In genomic region chr12:92898755-92899154, GRCh38 we compare ENCODE assay signal across 9 cellular contexts. TPM values are rescaled to one million over a fixed set of nuclear protein-coding genes. Genes with fewer than 3 reads are reported as not detected.
DNase-seq lines count a peak whose midpoint lies in the region; ATAC-seq and TF ChIP-seq lines count a peak whose summit lies in the region.
"Had no signal": no experiment of that assay in that cellular context is flagged by ENCODE, and none has a peak within 500 bp of the region (broad histone marks: within the 10 kb centered on the region; RNA-seq: fewer than 3 reads in every experiment).

No MANE protein-coding gene starts in this region.

- H3K4me1 ChIP-seq in SJSA1 (replicated peaks): peaks cover 16% of the 10 kb centered on the region

- CTCF ChIA-PET in activated CD4-positive, alpha-beta memory T cell treated with anti-CD3 and anti-CD28 coated beads, Interleukin-2, amount 10 ng/mL, durations not matched to agents 7 days and 5 days (lab: Charles Lee): interaction anchor here (0.6 kb wide), 1 partner anchor 1086 kb away, joined by 4 read pairs; no protein-coding TSS in a partner anchor

- no peak overlapping the region for H3K4me3 Mint-ChIP-seq in activated CD4-positive, alpha-beta memory T cell treated with anti-CD3 and anti-CD28 coated beads, Interleukin-2, amount 10 ng/mL, durations not matched to agents 7 days and 5 days

- DNase-seq in SJSA1 (ENCODE audit: low read depth in 1 of 2, low spot score in 2 of 2): no peak
- DNase-seq in fibroblast of the aortic adventitia (ENCODE audit: low read depth): peak; percentile 60
- DNase-seq in SKM-1 (lab: John Stamatoyannopoulos, UW; ENCODE audit: unreplicated experiment): no peak
- no peak for DNase-seq in activated CD4-positive, alpha-beta memory T cell treated with anti-CD3 and anti-CD28 coated beads, Interleukin-2, amount 10 ng/mL, durations not matched to agents 7 days and 5 days
- no peak for DNase-seq in NCI-H69 (lab: John Stamatoyannopoulos, UW)

- ATAC-seq in GM18498 (IDR thresholded peaks at IDR 0.05; ENCODE audit: unreplicated experiment): peak; percentile 46
- no peak for ATAC-seq in HG03565 (IDR thresholded peaks at IDR 0.05; ENCODE audit: unreplicated experiment)

- peaks cover 13% of the 10 kb centered on the region for H3K36me3 ChIP-seq in SJSA1

- peaks cover 7% of the 10 kb centered on the region for H3K36me3 Mint-ChIP-seq in activated CD4-positive, alpha-beta memory T cell treated with anti-CD3 and anti-CD28 coated beads, Interleukin-2, amount 10 ng/mL, durations not matched to agents 7 days and 5 days (ENCODE audit: low read depth)

- no peaks in the 10 kb centered on the region for H3K9me3 ChIP-seq in SJSA1 (replicated peaks)

- no peak for TF ChIP-seq CTCF in fibroblast of the aortic adventitia (IDR thresholded peaks at IDR 0.05; ENCODE audit: insufficient read depth, low read length)

- H3K27me3 Mint-ChIP-seq in activated CD4-positive, alpha-beta memory T cell treated with anti-CD3 and anti-CD28 coated beads, Interleukin-2, amount 10 ng/mL, durations not matched to agents 7 days and 5 days: no peaks in the 10 kb centered on the region
- H3K27me3 Mint-ChIP-seq: progenitor cell of endocrine pancreas had no signal

- H3K27me3 ChIP-seq in SJSA1 (replicated peaks): no peaks in the 10 kb centered on the region; the same call in 1 of the 2 replicates

- no peak overlapping the region for H3K4me3 ChIP-seq in SJSA1
- H3K4me3 ChIP-seq in fibroblast of the aortic adventitia (ENCODE audit: low read depth, low read length): no peak overlapping the region
- H3K4me3 ChIP-seq in skin epidermis: no peak overlapping the region

- no peak overlapping the region for H3K27ac Mint-ChIP-seq in activated CD4-positive, alpha-beta memory T cell treated with anti-CD3 and anti-CD28 coated beads, Interleukin-2, amount 10 ng/mL, durations not matched to agents 7 days and 5 days
- H3K27ac Mint-ChIP-seq: progenitor cell of endocrine pancreas had no signal

- POLR2A ChIA-PET in activated CD4-positive, alpha-beta memory T cell treated with anti-CD3 and anti-CD28 coated beads, Interleukin-2, amount 10 ng/mL, durations not matched to agents 7 days and 5 days (lab: Charles Lee): interaction anchor here (0.9 kb wide), 1 partner anchor 30 kb away, joined by 3 read pairs; no protein-coding TSS in a partner anchor

- no peaks in the 10 kb centered on the region for H3K4me1 Mint-ChIP-seq in activated CD4-positive, alpha-beta memory T cell treated with anti-CD3 and anti-CD28 coated beads, Interleukin-2, amount 10 ng/mL, durations not matched to agents 7 days and 5 days

- no peaks in the 10 kb centered on the region for H3K9me3 Mint-ChIP-seq in activated CD4-positive, alpha-beta memory T cell treated with anti-CD3 and anti-CD28 coated beads, Interleukin-2, amount 10 ng/mL, durations not matched to agents 7 days and 5 days

- H3K27ac ChIP-seq in SJSA1: peak overlapping the region; percentile 94
- peak overlapping the region in 17 of 21 experiments; percentile 28 to 86 (median 77) for H3K27ac ChIP-seq in skin epidermis

RNA-seq across cellular contexts. Expression of gene EEA1, which starts 30.3 kb away (rescaled TPM):
- total RNA-seq in SJSA1 (2014; rRNA removed; shearing (Covaris generic)): 19.0 and 49.8 TPM in 2 replicates
- total RNA-seq in fibroblast of the aortic adventitia (ENCODE audit: low replicate concordance): 30.9 and 42.3 TPM in 2 replicates
- total RNA-seq in activated CD4-positive, alpha-beta memory T cell treated with anti-CD3 and anti-CD28 coated beads, Interleukin-2, amount 10 ng/mL, durations not matched to agents 7 days and 5 days: 10 to 100 TPM; 12.6 to 16.1 TPM
